ENCODE assay signal across 20 cellular contexts in genomic region chr1:216983823-216984222, GRCh38.
"Had no signal": no experiment of that assay in that cellular context is flagged by ENCODE, and none has a peak within 500 bp of the region (broad histone marks: within the 10 kb centered on the region; RNA-seq: fewer than 3 reads in every experiment).

No MANE protein-coding gene starts in this region.

- DNase-seq: cortex of kidney; dorsolateral prefrontal cortex; effector CD8-positive, alpha-beta T cell; gastrocnemius medialis; immature natural killer cell; mammary epithelial cell; retina; sigmoid colon; small intestine; stimulated activated CD4-positive, alpha-beta T cell treated with anti-CD3 and anti-CD28 coated beads, Interleukin-12 subunit alpha, Interleukin-12 subunit beta, amount 100 ng/mL, for 4 hours; stimulated activated naive CD4-positive, alpha-beta T cell; stomach; substantia nigra; transverse colon had no signal

- H3K27me3 Mint-ChIP-seq: central memory CD8-positive, alpha-beta T cell; natural killer cell treated with Interleukin-12 subunit alpha and Interleukin-12 subunit beta and Interleukin-15 and Interleukin-18, amount 100 ng/mL, for 72 hours had no signal

- H3K36me3 ChIP-seq: esophagus muscularis mucosa, gastrocnemius medialis, prostate gland, sigmoid colon, stomach, thoracic aorta, transverse colon had no signal

- H3K4me1 Mint-ChIP-seq: central memory CD8-positive, alpha-beta T cell; immature natural killer cell had no signal

- H3K4me3 ChIP-seq: dorsolateral prefrontal cortex, esophagus muscularis mucosa, prostate gland, sigmoid colon, stomach, thoracic aorta, transverse colon had no signal

- H3K27me3 ChIP-seq: dorsolateral prefrontal cortex, esophagus muscularis mucosa, gastrocnemius medialis, sigmoid colon, stomach, transverse colon had no signal

- H3K9ac ChIP-seq: parathyroid adenoma had no signal

- H3K4me3 Mint-ChIP-seq: central memory CD8-positive, alpha-beta T cell; immature natural killer cell; natural killer cell treated with Interleukin-12 subunit alpha and Interleukin-12 subunit beta and Interleukin-15 and Interleukin-18, amount 100 ng/mL, for 72 hours had no signal

- H3K4me1 ChIP-seq: parathyroid adenoma, prostate gland, sigmoid colon, stomach, transverse colon had no signal

- H2AFZ ChIP-seq: parathyroid adenoma had no signal

- H3K27ac ChIP-seq: dorsolateral prefrontal cortex, esophagus muscularis mucosa, gastrocnemius medialis, parathyroid adenoma, prostate gland, sigmoid colon, stomach, thoracic aorta, transverse colon had no signal

- H3K9me3 ChIP-seq: esophagus muscularis mucosa, gastrocnemius medialis, prostate gland, sigmoid colon, stomach, thoracic aorta, transverse colon had no signal

- ATAC-seq: natural killer cell treated with Interleukin-12 subunit alpha and Interleukin-12 subunit beta and Interleukin-15 and Interleukin-18, amount 100 ng/mL, for 72 hours had no signal

- H3K36me3 Mint-ChIP-seq: immature natural killer cell had no signal

- H3K27ac Mint-ChIP-seq: immature natural killer cell; natural killer cell treated with Interleukin-12 subunit alpha and Interleukin-12 subunit beta and Interleukin-15 and Interleukin-18, amount 100 ng/mL, for 72 hours had no signal
